Comparison of ENCODE assay signal across 17 cellular contexts in the genomic region with DNA sequence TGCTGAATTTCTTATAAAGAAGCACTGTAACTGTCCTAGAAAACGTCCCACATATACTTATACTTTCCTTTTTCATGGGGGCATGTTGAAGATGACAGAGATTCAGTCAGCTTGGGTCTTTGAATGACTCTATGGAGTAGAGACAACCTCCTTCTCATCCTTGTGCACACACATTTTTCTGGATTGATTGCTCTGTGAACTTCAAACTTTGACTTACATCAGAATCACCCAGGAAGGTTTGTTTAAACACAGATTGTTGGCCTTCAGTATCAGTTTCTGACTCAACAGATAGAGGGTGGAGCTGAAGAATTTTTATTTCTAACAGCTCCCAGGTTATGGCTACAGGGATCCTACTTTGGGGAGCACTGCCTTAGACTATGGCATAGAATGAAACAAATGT.
DNase-seq lines count a peak whose midpoint lies in the region; ATAC-seq and TF ChIP-seq lines count a peak whose summit lies in the region.
"Had no signal": no experiment of that assay in that cellular context is flagged by ENCODE, and none has a peak within 500 bp of the region (broad histone marks: within the 10 kb centered on the region; RNA-seq: fewer than 3 reads in every experiment).

No MANE protein-coding gene starts in this region.

- no peak for TF ChIP-seq CTCF in HL-60 (IDR thresholded peaks at IDR 0.05; ENCODE audit: insufficient read depth, low read length)
- no peak for TF ChIP-seq CTCF in Loucy (conservative IDR thresholded peaks at IDR 0.05; ENCODE audit: low read length)
- TF ChIP-seq CTCF in mucosa of descending colon (IDR thresholded peaks at IDR 0.05): no peak
- TF ChIP-seq CTCF in dorsolateral prefrontal cortex (IDR thresholded peaks at IDR 0.05 in 54 of 56, conservative IDR thresholded peaks at IDR 0.05 in 2 of 56; ENCODE audit: low read depth in 1 of 56, partially characterized antibody in 56 of 56): no peak
- no peak for TF ChIP-seq CTCF in heart right ventricle (IDR thresholded peaks at IDR 0.05)

- H3K79me2 ChIP-seq in Loucy (ENCODE audit: insufficient read depth, low read length): no peaks in the 10 kb centered on the region

- H3K4me3 ChIP-seq in HL-60 (replicated peaks; ENCODE audit: insufficient read depth, low read length): no peak overlapping the region
- H3K4me3 ChIP-seq in Loucy (ENCODE audit: low read length, poor library complexity, severe bottlenecking): no peak overlapping the region
- H3K4me3 ChIP-seq in mucosa of descending colon: no peak overlapping the region
- H3K4me3 ChIP-seq in dorsolateral prefrontal cortex: no peak overlapping the region
- H3K4me3 ChIP-seq in heart right ventricle: no peak overlapping the region
- H3K4me3 ChIP-seq: BLaER1 treated with 17β-estradiol and CSF1 and Interleukin-3, amounts not matched to agents 10 nM and 100 nM; GM12878 had no signal

- H2AFZ ChIP-seq in Loucy (ENCODE audit: low read length): 0 out of 2 replicates have a peak overlapping the region, but pooled peaks have one; percentile 38

- no peaks in the 10 kb centered on the region for H3F3A ChIP-seq in Loucy (ENCODE audit: low read depth)

- H3K27ac ChIP-seq in HL-60 (replicated peaks) (peak overlapping the region; percentile 55; the same call in 1 of the 2 replicates), dorsolateral prefrontal cortex (no peak overlapping the region), heart right ventricle (no peak overlapping the region)
- H3K27ac ChIP-seq: BLaER1 treated with 17β-estradiol and CSF1 and Interleukin-3, amounts not matched to agents 10 nM and 100 nM; KMS-11 had no signal

- intact Hi-C loops in mucosa of descending colon (cut with DNase I, micrococcal nuclease): no loop called here
- intact Hi-C loops in dorsolateral prefrontal cortex (cut with DNase I): no loop called here
- intact Hi-C loops in heart right ventricle (cut with DNase I): no loop called here

- no peak overlapping the region for H3K9ac ChIP-seq in Loucy (ENCODE audit: low read depth, low read length, poor library complexity, severe bottlenecking)
- H3K9ac ChIP-seq: BLaER1 treated with 17β-estradiol and CSF1 and Interleukin-3, amounts not matched to agents 10 nM and 100 nM; KMS-11 had no signal

- no peaks in the 10 kb centered on the region for H4K20me1 ChIP-seq in Loucy (ENCODE audit: insufficient read depth, low read length, poor library complexity, severe bottlenecking)
- H4K20me1 ChIP-seq: BLaER1 treated with 17β-estradiol and CSF1 and Interleukin-3, amounts not matched to agents 10 nM and 100 nM had no signal

- H3K4me2 ChIP-seq in Loucy (ENCODE audit: low read depth, low read length, poor library complexity, severe bottlenecking): no peak overlapping the region
- H3K4me2 ChIP-seq: BLaER1 treated with 17β-estradiol and CSF1 and Interleukin-3, amounts not matched to agents 10 nM and 100 nM; KMS-11 had no signal

- DNase-seq in HL-60 (ENCODE audit: low read depth in 1 of 2, low spot score in 1 of 2) (no peak), left lobe of liver (ENCODE audit: low spot score) (no peak), mucosa of descending colon (no peak), medulla oblongata (ENCODE audit: extremely low spot score) (no peak), dorsolateral prefrontal cortex (no peak), heart right ventricle (no peak)
- DNase-seq: CD8-positive, alpha-beta T cell; DMS 273 treated with DMSO at 0.1 percent for 48 hours; DMS53; DND-41; EL; GOT3; H9 had no signal

- ATAC-seq in left lobe of liver (peak; percentile 98), mucosa of descending colon (peak; percentile 32), heart right ventricle (no peak)
- ATAC-seq: CD8-positive, alpha-beta T cell; GM12878 had no signal

- H3K4me1 ChIP-seq in Loucy (ENCODE audit: insufficient read depth, low read length, poor library complexity, severe bottlenecking): peaks cover 3% of the 10 kb centered on the region
- H3K4me1 ChIP-seq in mucosa of descending colon (ENCODE audit: low read depth): no peaks in the 10 kb centered on the region
- no peaks in the 10 kb centered on the region for H3K4me1 ChIP-seq in heart right ventricle
- H3K4me1 ChIP-seq: BLaER1 treated with 17β-estradiol and CSF1 and Interleukin-3, amounts not matched to agents 10 nM and 100 nM had no signal

- no peaks in the 10 kb centered on the region for H3K27me3 ChIP-seq in HL-60 (ENCODE audit: insufficient read depth, poor library complexity, severe bottlenecking)
- H3K27me3 ChIP-seq in Loucy (ENCODE audit: insufficient read depth, low read length, poor library complexity, severe bottlenecking): no peaks in the 10 kb centered on the region
- no peaks in the 10 kb centered on the region for H3K27me3 ChIP-seq in dorsolateral prefrontal cortex
- H3K27me3 ChIP-seq in heart right ventricle: no peaks in the 10 kb centered on the region
- H3K27me3 ChIP-seq: BLaER1 treated with 17β-estradiol and CSF1 and Interleukin-3, amounts not matched to agents 10 nM and 100 nM had no signal

- H3K36me3 ChIP-seq in Loucy (ENCODE audit: insufficient read depth, low read length) (no peaks in the 10 kb centered on the region), mucosa of descending colon (ENCODE audit: low read depth) (no peaks in the 10 kb centered on the region), heart right ventricle (no peaks in the 10 kb centered on the region)
- H3K36me3 ChIP-seq: BLaER1 treated with 17β-estradiol and CSF1 and Interleukin-3, amounts not matched to agents 10 nM and 100 nM had no signal

- 55 to 66% methylated on average over 1 of the region's 1 CpG for WGBS in heart right ventricle, 2 donors

- no peaks in the 10 kb centered on the region for H3K9me3 ChIP-seq in Loucy (ENCODE audit: insufficient read depth, low read depth, low read length)
- no peaks in the 10 kb centered on the region for H3K9me3 ChIP-seq in mucosa of descending colon
- H3K9me3 ChIP-seq in heart right ventricle: no peaks in the 10 kb centered on the region

- H3K9me2 ChIP-seq in Loucy (replicated peaks; ENCODE audit: low read depth, low read length): no peaks in the 10 kb centered on the region

Comparison
In these comparisons a context has a peak if more than half of its experiments do, and no peak if none do; other contexts are left out.
1. ATAC-seq: peak in left lobe of liver (single experiment) and mucosa of descending colon (single experiment); none in heart right ventricle (0 of 8).